Comparison of ENCODE assay signal across 9 cellular contexts in genomic region chr10:86798636-86799035, GRCh38. TPM values are rescaled to one million over a fixed set of nuclear protein-coding genes. Genes with fewer than 3 reads are reported as not detected.
A peak's percentile ranks its signal among the peaks of the same experiment; 100 is the strongest.
DNase-seq lines count a peak whose midpoint lies in the region; ATAC-seq and TF ChIP-seq lines count a peak whose summit lies in the region.
"Had no signal": no experiment of that assay in that cellular context is flagged by ENCODE, and none has a peak within 500 bp of the region (broad histone marks: within the 10 kb centered on the region; RNA-seq: fewer than 3 reads in every experiment).

No MANE protein-coding gene starts in this region.

- peaks cover 35% of the 10 kb centered on the region for H3K4me1 ChIP-seq in KMS-11 (ENCODE audit: low read depth, poor library complexity, severe bottlenecking)

- POLR2A ChIA-PET in activated CD4-positive, alpha-beta memory T cell treated with anti-CD3 and anti-CD28 coated beads for 36 hours (lab: Charles Lee): interaction anchor here (0.8 kb wide), 1 partner anchor 85 kb away, joined by 3 read pairs; no protein-coding TSS in a partner anchor

- TF ChIP-seq CTCF in KMS-11 (conservative IDR thresholded peaks at IDR 0.05; ENCODE audit: low read depth, low read length): no peak
- TF ChIP-seq CTCF in fibroblast of the aortic adventitia (IDR thresholded peaks at IDR 0.05; ENCODE audit: insufficient read depth, low read length): no peak

- no peaks in the 10 kb centered on the region for H3K27me3 Mint-ChIP-seq in activated CD4-positive, alpha-beta memory T cell treated with anti-CD3 and anti-CD28 coated beads for 36 hours

- H3K4me1 Mint-ChIP-seq in activated CD4-positive, alpha-beta memory T cell treated with anti-CD3 and anti-CD28 coated beads for 36 hours (ENCODE audit: low read depth): peaks cover 14% of the 10 kb centered on the region

- no peaks in the 10 kb centered on the region; the same call in 1 of the 2 replicates for H3K27me3 ChIP-seq in KMS-11 (ENCODE audit: insufficient read depth, low read depth)

- intact Hi-C loops in activated CD4-positive, alpha-beta memory T cell treated with anti-CD3 and anti-CD28 coated beads for 36 hours (cut with micrococcal nuclease): no loop called here

- H4K20me1 ChIP-seq in KMS-11 (ENCODE audit: insufficient read depth): no peaks in the 10 kb centered on the region

- H3K9ac ChIP-seq in KMS-11: no peak overlapping the region

- H3K27ac Mint-ChIP-seq in activated CD4-positive, alpha-beta memory T cell treated with anti-CD3 and anti-CD28 coated beads for 36 hours: no peak overlapping the region

- H3K4me2 ChIP-seq in KMS-11: peak overlapping the region; percentile 62

- DNase-seq in D341Med (ENCODE audit: low spot score): peak; percentile 16
- peak; percentile 55 for DNase-seq in fibroblast of the aortic adventitia (ENCODE audit: low read depth)
- no peak for DNase-seq in left lobe of liver (ENCODE audit: low spot score)
- DNase-seq in activated CD4-positive, alpha-beta memory T cell treated with anti-CD3 and anti-CD28 coated beads for 36 hours: no peak
- DNase-seq in NCI-H510A (lab: John Stamatoyannopoulos, UW): no peak
- DNase-seq in GM19238 (ENCODE audit: insufficient read length, low spot score): no peak

- no peak overlapping the region for H3K4me3 Mint-ChIP-seq in activated CD4-positive, alpha-beta memory T cell treated with anti-CD3 and anti-CD28 coated beads for 36 hours

- ATAC-seq in GM21447 (IDR thresholded peaks at IDR 0.05; ENCODE audit: unreplicated experiment) (peak; percentile 84), left lobe of liver (no peak)

- no peaks in the 10 kb centered on the region for H3K36me3 ChIP-seq in KMS-11 (ENCODE audit: insufficient read depth)

- no peak overlapping the region for H3K27ac ChIP-seq in KMS-11
- H3K27ac ChIP-seq: epithelial cell of prostate had no signal

- CTCF ChIA-PET in activated CD4-positive, alpha-beta memory T cell treated with anti-CD3 and anti-CD28 coated beads for 36 hours (lab: Charles Lee): interaction anchor here (0.7 kb wide), 1 partner anchor 90 kb away, joined by 3 read pairs; no protein-coding TSS in a partner anchor

- no peak overlapping the region for H3K4me3 ChIP-seq in KMS-11 (IDR thresholded peaks at IDR 0.05; ENCODE audit: insufficient read depth, low read depth, low read length)
- no peak overlapping the region for H3K4me3 ChIP-seq in fibroblast of the aortic adventitia (ENCODE audit: low read depth, low read length)

- H3K79me2 ChIP-seq in KMS-11 (ENCODE audit: insufficient read depth, low read depth): no peaks in the 10 kb centered on the region

- peaks cover 2% of the 10 kb centered on the region for H3K36me3 Mint-ChIP-seq in activated CD4-positive, alpha-beta memory T cell treated with anti-CD3 and anti-CD28 coated beads for 36 hours

- H2AFZ ChIP-seq in KMS-11 (ENCODE audit: low read depth): no peak overlapping the region

- H3K9me3 Mint-ChIP-seq in activated CD4-positive, alpha-beta memory T cell treated with anti-CD3 and anti-CD28 coated beads for 36 hours: no peaks in the 10 kb centered on the region

RNA-seq across cellular contexts. Expression of gene BMPR1A, which starts 42.2 kb away (rescaled TPM):
- total RNA-seq in fibroblast of the aortic adventitia (ENCODE audit: low replicate concordance): 57.8 and 74.7 TPM in 2 replicates
- total RNA-seq in left lobe of liver: 12.6 TPM
- 10 to 100 TPM; 10.8 to 13.6 TPM for total RNA-seq in activated CD4-positive, alpha-beta memory T cell treated with anti-CD3 and anti-CD28 coated beads for 36 hours

Comparison
In these comparisons a context has a peak if more than half of its experiments do, and no peak if none do; other contexts are left out.
1. DNase-seq: peak in D341Med (single experiment) and fibroblast of the aortic adventitia (single experiment); none in left lobe of liver (single experiment), activated CD4-positive, alpha-beta memory T cell treated with anti-CD3 and anti-CD28 coated beads for 36 hours (single experiment), NCI-H510A (single experiment) and GM19238 (single experiment).